22 cellular contexts compared by ENCODE assay signal in genomic region chr9:69118656-69119055, GRCh38. TPM values are rescaled to one million over a fixed set of nuclear protein-coding genes. Genes with fewer than 3 reads are reported as not detected.
DNase-seq lines count a peak whose midpoint lies in the region; ATAC-seq, FAIRE-seq and TF ChIP-seq lines count a peak whose summit lies in the region.
"Had no signal": no experiment of that assay in that cellular context is flagged by ENCODE, and none has a peak within 500 bp of the region (broad histone marks: within the 10 kb centered on the region; RNA-seq: fewer than 3 reads in every experiment).

No MANE protein-coding gene starts in this region.

- H2BK120ac ChIP-seq in trophoblast cell (ENCODE audit: insufficient read depth, low read length, poor library complexity) = peak overlapping the region; percentile 31

- WGBS in HepG2 (ENCODE audit: low lambda C conversion rate) = 92% methylated on average over 11 of the region's 11 CpGs
- WGBS in right lobe of liver (ENCODE audit: insufficient coverage, low coverage, low lambda C conversion rate, missing lambda C conversion rate) = 91% methylated on average over 4 of the region's 11 CpGs
- WGBS in trophoblast cell (ENCODE audit: extremely low coverage, insufficient coverage, insufficient read length) = no CpG with 5 or more reads among the region's 11 CpGs

- no peak overlapping the region for H2AFZ ChIP-seq in HepG2 (ENCODE audit: low read length)
- no peak overlapping the region for H2AFZ ChIP-seq in trophoblast cell (ENCODE audit: insufficient read depth, low read length, poor library complexity)

- no peak overlapping the region for H3K18ac ChIP-seq in trophoblast cell (ENCODE audit: low read length)

- TF ChIP-seq POLR2A in HepG2 (IDR thresholded peaks at IDR 0.05; ENCODE audit: insufficient read depth in 1 of 2, low read depth in 2 of 2, low read length in 2 of 2) (no peak), right lobe of liver (IDR thresholded peaks at IDR 0.05) (no peak)

- H3K36me3 ChIP-seq in HepG2 (replicated peaks in 1 of 2; ENCODE audit: control insufficient read depth in 1 of 2, insufficient read depth in 2 of 2, low read length in 2 of 2) (peaks cover 0 to 4% of the 10 kb centered on the region in 2 experiments; a peak in 1 of 5 replicates), right lobe of liver (no peaks in the 10 kb centered on the region), trophoblast cell (ENCODE audit: control insufficient read depth in 1 of 2, insufficient read depth in 2 of 2, low read length in 2 of 2) (no peaks in the 10 kb centered on the region), colonic mucosa (no peaks in the 10 kb centered on the region), SJCRH30 (no peaks in the 10 kb centered on the region)
- H3K36me3 ChIP-seq: BLaER1 had no signal

- H3K36me3 Mint-ChIP-seq in WTC11 = peaks cover 3% of the 10 kb centered on the region; the same call in 1 of the 2 replicates
- H3K36me3 Mint-ChIP-seq: CD4-positive, CD25-positive, alpha-beta regulatory T cell had no signal

- intact Hi-C loops in HepG2 (cut with micrococcal nuclease; ENCODE audit: unreplicated experiment) (no loop called here), right lobe of liver (cut with DNase I) (no loop called here), colonic mucosa (cut with DNase I) (no loop called here)

- peaks cover 3% of the 10 kb centered on the region; the same call in 1 of the 2 replicates for H3K9me3 Mint-ChIP-seq in WTC11
- H3K9me3 Mint-ChIP-seq: CD4-positive, CD25-positive, alpha-beta regulatory T cell had no signal

- TF ChIP-seq CTCF in HepG2 (CRISPR knock-in tag; IDR thresholded peaks at IDR 0.05) = no peak
- no peak for TF ChIP-seq CTCF in right lobe of liver (IDR thresholded peaks at IDR 0.05)
- no peak for TF ChIP-seq CTCF in WTC11 (IDR thresholded peaks at IDR 0.05)
- no peak for TF ChIP-seq CTCF in colonic mucosa (IDR thresholded peaks at IDR 0.05)

- H3K9me3 ChIP-seq in HepG2 (ENCODE audit: low read length) = no peaks in the 10 kb centered on the region
- no peaks in the 10 kb centered on the region for H3K9me3 ChIP-seq in right lobe of liver
- no peaks in the 10 kb centered on the region for H3K9me3 ChIP-seq in trophoblast cell (ENCODE audit: insufficient read depth, low read depth, low read length)
- H3K9me3 ChIP-seq in colonic mucosa = no peaks in the 10 kb centered on the region
- H3K9me3 ChIP-seq in SJCRH30 (replicated peaks) = no peaks in the 10 kb centered on the region
- H3K9me3 ChIP-seq: BLaER1 had no signal

- peaks cover 22% of the 10 kb centered on the region for H3K4me1 ChIP-seq in HepG2 (ENCODE audit: insufficient read depth, low read length)
- H3K4me1 ChIP-seq in right lobe of liver = peaks cover 0 to 7% (median 2%) of the 10 kb centered on the region in 4 donors
- peaks cover 6 to 15% of the 10 kb centered on the region in 2 experiments for H3K4me1 ChIP-seq in trophoblast cell (ENCODE audit: control insufficient read depth in 1 of 2, insufficient read depth in 2 of 2, low read length in 2 of 2)
- H3K4me1 ChIP-seq in colonic mucosa = no peaks in the 10 kb centered on the region
- H3K4me1 ChIP-seq in SJCRH30 = no peaks in the 10 kb centered on the region

- H2BK5ac ChIP-seq in trophoblast cell (ENCODE audit: low read depth, low read length, poor library complexity) = peak overlapping the region; percentile 46

- H3K4me2 ChIP-seq in HepG2 (ENCODE audit: low read depth, low read length) (no peak overlapping the region), trophoblast cell (ENCODE audit: low read length) (no peak overlapping the region)
- H3K4me2 ChIP-seq: BLaER1 had no signal

- H3K4me3 ChIP-seq in HepG2 (replicated peaks in 1 of 3; ENCODE audit: insufficient read depth in 1 of 3, low read depth in 2 of 3, low read length in 3 of 3) = no peak overlapping the region
- H3K4me3 ChIP-seq in right lobe of liver = no peak overlapping the region
- H3K4me3 ChIP-seq in trophoblast cell (ENCODE audit: low read depth, low read length) = no peak overlapping the region
- H3K4me3 ChIP-seq in colonic mucosa = no peak overlapping the region
- no peak overlapping the region for H3K4me3 ChIP-seq in SJCRH30
- H3K4me3 ChIP-seq: BLaER1 had no signal

- no peaks in the 10 kb centered on the region for H3K27me3 Mint-ChIP-seq in WTC11 (ENCODE audit: low read depth)

- H2AK5ac ChIP-seq in trophoblast cell (ENCODE audit: low read length) = no peak overlapping the region

- H3K4ac ChIP-seq in trophoblast cell (ENCODE audit: low read depth, low read length) = peak overlapping the region; percentile 22

- ATAC-seq in HepG2 (no peak), right lobe of liver (no peak), WTC11 (no peak)

- peaks cover 28% of the 10 kb centered on the region for H3K79me1 ChIP-seq in trophoblast cell (ENCODE audit: low read length)

- H3K9ac ChIP-seq in HepG2 (ENCODE audit: insufficient read depth, low read depth, low read length) = no peak overlapping the region
- no peak overlapping the region for H3K9ac ChIP-seq in trophoblast cell (ENCODE audit: low read length)
- no peak overlapping the region for H3K9ac ChIP-seq in colonic mucosa (ENCODE audit: low read depth in 2 of 2, low read length in 2 of 2)
- H3K9ac ChIP-seq: BLaER1 had no signal

- DNase-seq in HepG2 (ENCODE audit: low spot score) = no peak
- DNase-seq in right lobe of liver = no peak
- no peak for DNase-seq in WTC11 (ENCODE audit: low spot score)
- peak in 1 of 2 donors; percentile 29 for DNase-seq in trophoblast cell
- DNase-seq in colonic mucosa = no peak
- DNase-seq in SJCRH30 = no peak
- DNase-seq in putamen (ENCODE audit: low spot score) = no peak
- DNase-seq: CD4-positive, CD25-positive, alpha-beta regulatory T cell; DMS53; GOT3; HCEC 1CT; Karpas-422; NCI-H1092 treated with DMSO at 0.1 percent for 48 hours; NCI-H1436 treated with DMSO at 0.1 percent for 48 hours; NCI-H187 treated with DMSO at 0.1 percent for 48 hours; NCI-H2171 treated with DMSO at 0.1 percent for 48 hours; NCI-H524 treated with DMSO at 0.1 percent for 48 hours; NCI-H774; Right ventricle myocardium superior had no signal

- H3K79me2 ChIP-seq in HepG2 (ENCODE audit: insufficient read depth, low read length) (peaks cover 21% of the 10 kb centered on the region), trophoblast cell (ENCODE audit: control insufficient read depth, insufficient read depth, low read length, poor library complexity) (peaks cover 15% of the 10 kb centered on the region)

- H4K20me1 ChIP-seq in HepG2 (ENCODE audit: insufficient read depth, low read length) = no peaks in the 10 kb centered on the region
- H4K20me1 ChIP-seq: BLaER1 had no signal

- no peak overlapping the region for H3K27ac ChIP-seq in HepG2 (ENCODE audit: extremely low read length, insufficient read depth, low read length)
- H3K27ac ChIP-seq in right lobe of liver = no peak overlapping the region
- peak overlapping the region; percentile 80 for H3K27ac ChIP-seq in trophoblast cell (ENCODE audit: low read depth, low read length)
- no peak overlapping the region for H3K27ac ChIP-seq in colonic mucosa
- no peak overlapping the region for H3K27ac ChIP-seq in SJCRH30
- H3K27ac ChIP-seq: BLaER1, HL-60 had no signal

- no peak overlapping the region for H3K23ac ChIP-seq in trophoblast cell (ENCODE audit: low read length)

- peak overlapping the region; percentile 16 for H4K8ac ChIP-seq in trophoblast cell (ENCODE audit: low read depth, low read length)

- H2BK12ac ChIP-seq in trophoblast cell (ENCODE audit: low read length) = peak overlapping the region; percentile 27

- no peak for FAIRE-seq in HepG2 (lab: Jason Lieb, UNC)
- FAIRE-seq: D721Med had no signal

- H4K91ac ChIP-seq in trophoblast cell (ENCODE audit: low read depth, low read length) = peak overlapping the region; percentile 74

- H3K4me3 Mint-ChIP-seq in WTC11 = no peak overlapping the region

- no peaks in the 10 kb centered on the region; a peak in 1 of 5 replicates for H3K27me3 ChIP-seq in HepG2 (ENCODE audit: control insufficient read depth in 1 of 2, insufficient read depth in 2 of 2, low read length in 2 of 2)
- H3K27me3 ChIP-seq in right lobe of liver = no peaks in the 10 kb centered on the region
- no peaks in the 10 kb centered on the region for H3K27me3 ChIP-seq in trophoblast cell (ENCODE audit: insufficient read depth, low read length)
- H3K27me3 ChIP-seq in colonic mucosa = no peaks in the 10 kb centered on the region
- H3K27me3 ChIP-seq in SJCRH30 = peaks cover 4% of the 10 kb centered on the region; the same call in 1 of the 2 replicates
- H3K27me3 ChIP-seq: BLaER1 had no signal

- in situ Hi-C loops in HepG2 (cut with HindIII; ENCODE audit: extremely low pct_ligation_motif_present, low pct_unique_long_range_greater_than_20kb) = no loop called here

- no TSS peak for BruUV-seq in HepG2 (replicated peaks; lab: Mats Ljungman, UMichigan)

- TF ChIP-seq EP300 in HepG2 (IDR thresholded peaks at IDR 0.05; ENCODE audit: low read depth in 2 of 2, low read length in 2 of 2) (no peak), HepG2 (CRISPR knock-in tag; IDR thresholded peaks at IDR 0.05; ENCODE audit: borderline replicate concordance) (no peak)

- H3K4me1 Mint-ChIP-seq in WTC11 = peaks cover 33% of the 10 kb centered on the region

- POLR2A ChIA-PET in HepG2 (lab: Yijun Ruan, JAX) (interaction anchor here (4.2 kb wide), 1 partner anchor 14 kb away, joined by 41 read pairs; no protein-coding TSS in a partner anchor), WTC11 (lab: Charles Lee) (interaction anchor here (0.9 to 2.8 kb wide), 2 partner anchors 29 to 34 kb away, joined by 7 to 12 read pairs; no protein-coding TSS in a partner anchor)

- no peak overlapping the region for H3K14ac ChIP-seq in trophoblast cell (ENCODE audit: low read length)

- CTCF ChIA-PET in HepG2 (lab: Yijun Ruan, JAX; ENCODE audit: low intra/inter-chr PET ratio, low total read pairs) = no interaction called here
- CTCF ChIA-PET in WTC11 (lab: Charles Lee) = interaction anchor here (0.6 to 1.0 kb wide), 3 partner anchors 31 to 103 kb away, joined by 3 to 4 read pairs (median 3); no protein-coding TSS in a partner anchor

- peak overlapping the region; percentile 25 for H3K27ac Mint-ChIP-seq in WTC11

- no peak for TF ChIP-seq RAD21 in HepG2 (CRISPR knock-in tag; IDR thresholded peaks at IDR 0.05)

- H4K12ac ChIP-seq in trophoblast cell (ENCODE audit: low read depth, low read length) = no peak overlapping the region

RNA-seq across cellular contexts. Expression of gene TJP2, which starts 55.4 kb away (rescaled TPM):
- 110 and 135 TPM in 2 replicates for total RNA-seq in HepG2 (2016; rRNA removed; fragmentation: Illumina TruSeq; extraction: Trizol)
- 19.7 and 22.7 TPM in 2 replicates for total RNA-seq in HepG2 (2016; cell fraction: cytosol; rRNA removed; fragmentation: Illumina TruSeq; extraction: Trizol; ENCODE audit: low read depth)
- 109 and 122 TPM in 2 replicates for total RNA-seq in HepG2 (2016; cell fraction: insoluble cytoplasmic fraction; rRNA removed; fragmentation: Illumina TruSeq; extraction: Trizol)
- total RNA-seq in HepG2 (2016; cell fraction: membrane; rRNA removed; fragmentation: Illumina TruSeq; extraction: Trizol) = 29.6 and 31.5 TPM in 2 replicates
- total RNA-seq in HepG2 (2016; cell fraction: nucleus; rRNA removed; fragmentation: Illumina TruSeq; extraction: Trizol) = 104 and 120 TPM in 2 replicates
- polyA plus RNA-seq in HepG2 (2011; rRNA removed) = 109 and 112 TPM in 2 replicates
- polyA plus RNA-seq in HepG2 (2011; cell fraction: cytosol; rRNA removed) = 71.5 and 85.0 TPM in 2 replicates
- polyA plus RNA-seq in HepG2 (2011; cell fraction: nucleus; rRNA removed) = 238 and 261 TPM in 2 replicates
- 110 and 201 TPM in 2 replicates for polyA plus RNA-seq in HepG2 (2012)
- 3.9 and 4.9 TPM in 2 replicates for polyA plus RNA-seq in HepG2 (2016; cell fraction: cytosol; fragmentation: Illumina TruSeq; extraction: Trizol; ENCODE audit: low read depth)
- polyA plus RNA-seq in HepG2 (2016; cell fraction: insoluble cytoplasmic fraction; fragmentation: Illumina TruSeq; extraction: Trizol; ENCODE audit: low read depth) = 110 and 122 TPM in 2 replicates
- 11.6 and 12.9 TPM in 2 replicates for polyA plus RNA-seq in HepG2 (2016; cell fraction: membrane; fragmentation: Illumina TruSeq; extraction: Trizol; ENCODE audit: low read depth)
- 155 and 164 TPM in 2 replicates for polyA plus RNA-seq in HepG2 (2016; cell fraction: nucleus; fragmentation: Illumina TruSeq; extraction: Trizol; ENCODE audit: insufficient read depth, low read depth)
- 13.0 and 80.7 TPM in 2 replicates for polyA minus RNA-seq in HepG2 (2011; rRNA and poly(A)+ RNA removed; ENCODE audit: low replicate concordance)
- polyA minus RNA-seq in HepG2 (2011; cell fraction: cytosol; rRNA and poly(A)+ RNA removed) = 99.2 and 104 TPM in 2 replicates
- 157 and 183 TPM in 2 replicates for polyA minus RNA-seq in HepG2 (2011; cell fraction: nucleus; rRNA and poly(A)+ RNA removed)
- total RNA-seq in right lobe of liver = 100 to 1,000 TPM in 1 of 6 experiments, 10 to 100 TPM in 5; 62.0 to 129 (median 81.7) TPM
- 155 to 159 TPM (median 156 TPM) in 3 replicates for total RNA-seq in WTC11 (2021)
- polyA plus RNA-seq in trophoblast cell (2013) = 96.7 and 103 TPM in 2 replicates
- 100 to 1,000 TPM; 133 to 174 TPM for total RNA-seq in colonic mucosa
- 13.8 and 14.3 TPM in 2 replicates for total RNA-seq in SJCRH30 (2014; rRNA removed; shearing (Covaris generic))

Comparison
In these comparisons a context has a peak if more than half of its experiments do, and no peak if none do; other contexts are left out.
1. Of the 50 proteins assayed by ChIP-seq in both HepG2 and WTC11: peak only in HepG2: none; only in WTC11: none; in both: ZNF121; in neither: 49.